In genomic region chr12:26748741-26749431, GRCh38 we compare ENCODE assay signal across 8 cellular contexts.
DNase-seq lines count a peak whose midpoint lies in the region; ATAC-seq and TF ChIP-seq lines count a peak whose summit lies in the region.

No MANE protein-coding gene starts in this region.

- no peaks in the 10 kb centered on the region for H3K9me3 ChIP-seq in right atrium auricular region

- DNase-seq in memory B cell (ENCODE audit: low spot score in 2 of 2) = no peak
- no peak for DNase-seq in NCI-H146 (lab: John Stamatoyannopoulos, UW)
- no peak for DNase-seq in stimulated activated CD4-positive, alpha-beta T cell treated with anti-CD3 and anti-CD28 coated beads, Interleukin-4, amount 100 ng/mL, for 1 hour
- DNase-seq in NCI-H345 treated with DMSO at 0.1 percent for 48 hours (lab: John Stamatoyannopoulos, UW; ENCODE audit: unreplicated experiment) = no peak
- DNase-seq in right atrium auricular region (ENCODE audit: low spot score) = no peak

- H3K27ac ChIP-seq in right atrium auricular region = no peak overlapping the region

- no peaks in the 10 kb centered on the region for H3K27me3 ChIP-seq in right atrium auricular region

- H3K36me3 ChIP-seq in right atrium auricular region = no peaks in the 10 kb centered on the region

- H3K27me3 Mint-ChIP-seq in T-helper 1 cell treated with Interleukin-12 subunit alpha and Interleukin-12 subunit beta and Interleukin-4 antibody, amounts not matched to agents 30 μg/mL and 1 μg/mL, for 36 hours (ENCODE audit: low read depth) = no peaks in the 10 kb centered on the region
- H3K27me3 Mint-ChIP-seq in memory B cell = no peaks in the 10 kb centered on the region

- peaks cover 7% of the 10 kb centered on the region for H3K36me3 Mint-ChIP-seq in T-helper 1 cell treated with Interleukin-12 subunit alpha and Interleukin-12 subunit beta and Interleukin-4 antibody, amounts not matched to agents 30 μg/mL and 1 μg/mL, for 36 hours (ENCODE audit: low read depth)
- H3K36me3 Mint-ChIP-seq in memory B cell = peaks cover 6% of the 10 kb centered on the region

- peaks cover 9% of the 10 kb centered on the region for H3K9me3 Mint-ChIP-seq in T-helper 1 cell treated with Interleukin-12 subunit alpha and Interleukin-12 subunit beta and Interleukin-4 antibody, amounts not matched to agents 30 μg/mL and 1 μg/mL, for 36 hours
- H3K9me3 Mint-ChIP-seq in memory B cell = no peaks in the 10 kb centered on the region

- TF ChIP-seq CTCF in right atrium auricular region (IDR thresholded peaks at IDR 0.05) = no peak

- peaks cover 33% of the 10 kb centered on the region for H3K4me1 Mint-ChIP-seq in T-helper 1 cell treated with Interleukin-12 subunit alpha and Interleukin-12 subunit beta and Interleukin-4 antibody, amounts not matched to agents 30 μg/mL and 1 μg/mL, for 36 hours (ENCODE audit: low read depth)
- peaks cover 49% of the 10 kb centered on the region for H3K4me1 Mint-ChIP-seq in memory B cell

- H3K4me3 ChIP-seq in right atrium auricular region = no peak overlapping the region

- peak overlapping the region; percentile 73 for H3K4me3 Mint-ChIP-seq in T-helper 1 cell treated with Interleukin-12 subunit alpha and Interleukin-12 subunit beta and Interleukin-4 antibody, amounts not matched to agents 30 μg/mL and 1 μg/mL, for 36 hours
- H3K4me3 Mint-ChIP-seq in memory B cell = peak overlapping the region; percentile 36

- ATAC-seq in GM18511 (IDR thresholded peaks at IDR 0.05; ENCODE audit: unreplicated experiment) (peak; percentile 48), HG02759 (IDR thresholded peaks at IDR 0.05; ENCODE audit: unreplicated experiment) (peak; percentile 43), memory B cell (ENCODE audit: low read depth) (no peak)

- peaks cover 0 to 23% of the 10 kb centered on the region in 2 donors for H3K4me1 ChIP-seq in right atrium auricular region

- peak overlapping the region; percentile 76 for H3K27ac Mint-ChIP-seq in T-helper 1 cell treated with Interleukin-12 subunit alpha and Interleukin-12 subunit beta and Interleukin-4 antibody, amounts not matched to agents 30 μg/mL and 1 μg/mL, for 36 hours
- peak overlapping the region; percentile 46 for H3K27ac Mint-ChIP-seq in memory B cell
